ENCODE assay signal across 27 cellular contexts in genomic region chr11:63911440-63911839, GRCh38. TPM values are rescaled to one million over a fixed set of nuclear protein-coding genes. Genes with fewer than 3 reads are reported as not detected.
DNase-seq lines count a peak whose midpoint lies in the region; ATAC-seq, FAIRE-seq and TF ChIP-seq lines count a peak whose summit lies in the region.
"Had no signal": no experiment of that assay in that cellular context is flagged by ENCODE, and none has a peak within 500 bp of the region (broad histone marks: within the 10 kb centered on the region; RNA-seq: fewer than 3 reads in every experiment).

No MANE protein-coding gene starts in this region.

- no peak overlapping the region for H2BK12ac ChIP-seq in mesenchymal stem cell (ENCODE audit: low read length in 2 of 2)

- H4K20me1 ChIP-seq in K562 (replicated peaks; ENCODE audit: control insufficient read depth, insufficient read depth, low read length): no peaks in the 10 kb centered on the region

- no peak overlapping the region for H3K23ac ChIP-seq in mesenchymal stem cell (ENCODE audit: low read length in 2 of 2)

- H3K36me3 ChIP-seq in K562 (ENCODE audit: control insufficient read depth, insufficient read depth, low read length) (peaks cover 36% of the 10 kb centered on the region; the same call in 2 of the 3 replicates), mesenchymal stem cell (ENCODE audit: control insufficient read depth in 1 of 2, insufficient read depth in 2 of 2, low read depth in 1 of 2, low read length in 2 of 2) (peaks cover 21 to 78% of the 10 kb centered on the region in 2 experiments)

- H3K18ac ChIP-seq in mesenchymal stem cell (ENCODE audit: low read depth in 1 of 2, low read length in 2 of 2): no peak overlapping the region

- DNase-seq in GM20000 (ENCODE audit: low spot score) (peak; percentile 32), K562 (ENCODE audit: extremely low read depth in 1 of 4, low spot score in 3 of 4) (no peak), mesenchymal stem cell (no peak), progenitor cell of endocrine pancreas (ENCODE audit: low spot score, unreplicated experiment) (no peak), coronary artery (ENCODE audit: low spot score) (no peak), GM12891 (ENCODE audit: insufficient read length, low spot score) (no peak), NCI-H774 (lab: John Stamatoyannopoulos, UW) (no peak)
- DNase-seq: activated CD4-positive, alpha-beta T cell treated with anti-CD3 and anti-CD28 coated beads for 48 hours; activated naive CD4-positive, alpha-beta T cell treated with Interleukin-2 at 50 U/mL for 16 hours; activated T-cell treated with anti-CD3 and anti-CD28 coated beads, Interleukin-2, amount 50 U/mL, for 72 hours; amniotic stem cell; CD4-positive, alpha-beta T cell; DMS153; GF-D8; head of caudate nucleus; naive thymus-derived CD4-positive, alpha-beta T cell; NCI-H1092 treated with DMSO at 0.1 percent for 48 hours; NCI-H1930; NCI-H2227 treated with DMSO at 0.1 percent for 48 hours; NCI-H748 treated with DMSO at 0.1 percent for 48 hours; sigmoid colon; SK-N-SH; stomach; T-helper 2 cell had no signal

- CTCF ChIA-PET in K562 (lab: Yijun Ruan, JAX; ENCODE audit: low intra/inter-chr PET ratio): no interaction called here

- no peak overlapping the region for H3K4me3 Mint-ChIP-seq in progenitor cell of endocrine pancreas (ENCODE audit: low read depth)
- H3K4me3 Mint-ChIP-seq: activated T-cell treated with anti-CD3 and anti-CD28 coated beads, Interleukin-2, amount 50 U/mL, for 72 hours; CD4-positive, alpha-beta T cell; memory B cell; naive thymus-derived CD4-positive, alpha-beta T cell had no signal

- H2BK15ac ChIP-seq in mesenchymal stem cell (ENCODE audit: low read depth, poor library complexity, severe bottlenecking): no peak overlapping the region

- no peak overlapping the region for H2AK5ac ChIP-seq in mesenchymal stem cell (ENCODE audit: low read length, severe bottlenecking)

- H3K4me3 ChIP-seq in K562 (no peak overlapping the region), mesenchymal stem cell (ENCODE audit: insufficient read depth in 1 of 2, low read depth in 1 of 2, low read length in 2 of 2) (no peak overlapping the region), coronary artery (no peak overlapping the region)
- H3K4me3 ChIP-seq: sigmoid colon, stomach, upper lobe of left lung had no signal

- H2BK5ac ChIP-seq in mesenchymal stem cell (ENCODE audit: low read depth, low read length, poor library complexity, severe bottlenecking): no peak overlapping the region

- H3K27me3 ChIP-seq in K562 (ENCODE audit: control insufficient read depth in 2 of 2, insufficient read depth in 2 of 2, low read length in 2 of 2) (no peaks in the 10 kb centered on the region), mesenchymal stem cell (ENCODE audit: control insufficient read depth in 1 of 2, insufficient read depth in 1 of 2, low read length in 2 of 2) (no peaks in the 10 kb centered on the region)
- H3K27me3 ChIP-seq: sigmoid colon had no signal

- ATAC-seq in K562 (no peak), GM19035 (IDR thresholded peaks at IDR 0.05; ENCODE audit: unreplicated experiment) (no peak)
- ATAC-seq: activated T-cell treated with anti-CD3 and anti-CD28 coated beads, Interleukin-2, amount 50 U/mL, for 72 hours; naive thymus-derived CD4-positive, alpha-beta T cell had no signal

- peaks cover 2% of the 10 kb centered on the region for H3K36me3 Mint-ChIP-seq in progenitor cell of endocrine pancreas (ENCODE audit: insufficient read depth)

- 0 out of 2 replicates have a peak, but pooled peaks have one; percentile 17 for TF ChIP-seq POLR2A in K562 (conservative IDR thresholded peaks at IDR 0.05)
- no peak for TF ChIP-seq POLR2A in GM12891 (IDR thresholded peaks at IDR 0.05; ENCODE audit: low read depth, low read length)

- POLR2A ChIA-PET in K562 (lab: Yijun Ruan, JAX): interaction anchor here (0.6 kb wide), 1 partner anchor 103 kb away, joined by 3 read pairs; no protein-coding TSS in a partner anchor

- H4K91ac ChIP-seq in mesenchymal stem cell (ENCODE audit: low read length): peak overlapping the region; percentile 7

- H4K8ac ChIP-seq in mesenchymal stem cell (ENCODE audit: low read length): no peak overlapping the region

- H3K27ac Mint-ChIP-seq in progenitor cell of endocrine pancreas: peak overlapping the region; percentile 81
- H3K27ac Mint-ChIP-seq: activated T-cell treated with anti-CD3 and anti-CD28 coated beads, Interleukin-2, amount 50 U/mL, for 72 hours; memory B cell had no signal

- FAIRE-seq in K562 (lab: Jason Lieb, UNC): no peak
- no peak for FAIRE-seq in GM12891 (lab: Jason Lieb, UNC)

- H3K4me1 ChIP-seq in K562 (replicated peaks in 1 of 2; ENCODE audit: control insufficient read depth in 2 of 2, insufficient read depth in 2 of 2, low read length in 2 of 2) (peaks cover 6 to 53% of the 10 kb centered on the region in 2 experiments; a peak in 3 of 5 replicates), mesenchymal stem cell (ENCODE audit: control insufficient read depth, insufficient read depth, low read depth, low read length) (peaks cover 51% of the 10 kb centered on the region)

- H3K27me3 Mint-ChIP-seq in progenitor cell of endocrine pancreas: no peaks in the 10 kb centered on the region
- H3K27me3 Mint-ChIP-seq: CD4-positive, alpha-beta T cell had no signal

- WGBS in K562 (ENCODE audit: insufficient coverage, low coverage, missing lambda C conversion rate): 81% methylated on average over 8 of the region's 8 CpGs
- whole genome bisulfite sequencing in mesenchymal stem cell: 71% methylated on average over 8 of the region's 8 CpGs

- H3K9me1 ChIP-seq in K562 (ENCODE audit: control insufficient read depth, insufficient read depth, low read length): no peaks in the 10 kb centered on the region

- no peak overlapping the region for H3K9ac ChIP-seq in K562 (ENCODE audit: insufficient read depth in 1 of 2, low read depth in 2 of 2, low read length in 2 of 2)
- no peak overlapping the region for H3K9ac ChIP-seq in mesenchymal stem cell (ENCODE audit: low read length)
- H3K9ac ChIP-seq: SK-N-SH had no signal

- H3K4me2 ChIP-seq in K562 (ENCODE audit: insufficient read depth, low read length): no peak overlapping the region
- no peak overlapping the region for H3K4me2 ChIP-seq in mesenchymal stem cell (ENCODE audit: low read length, poor library complexity, severe bottlenecking)
- H3K4me2 ChIP-seq: SK-N-SH had no signal

- H3K4me1 Mint-ChIP-seq in progenitor cell of endocrine pancreas (ENCODE audit: low read depth): peaks cover 12% of the 10 kb centered on the region

- no peak for TF ChIP-seq RAD21 in K562 (CRISPR knock-in tag; conservative IDR thresholded peaks at IDR 0.05 in 1 of 2, IDR thresholded peaks at IDR 0.05 in 1 of 2)

- H3K4ac ChIP-seq in mesenchymal stem cell (ENCODE audit: low read depth in 1 of 2, low read length in 2 of 2): no peak overlapping the region

- H2AFZ ChIP-seq in K562 (ENCODE audit: low read depth, low read length): no peak overlapping the region
- H2AFZ ChIP-seq in mesenchymal stem cell (ENCODE audit: low read depth, low read length): no peak overlapping the region

- no peak for TF ChIP-seq EP300 in K562 (IDR thresholded peaks at IDR 0.05; ENCODE audit: low read length)

- no peaks in the 10 kb centered on the region for H3K79me2 ChIP-seq in K562 (ENCODE audit: control insufficient read depth, insufficient read depth, low read length)

- H3K79me1 ChIP-seq in mesenchymal stem cell (replicated peaks; ENCODE audit: low read length, poor library complexity, severe bottlenecking): peaks cover 23% of the 10 kb centered on the region

- no TSS peak for BruUV-seq in K562 (replicated peaks; lab: Mats Ljungman, UMichigan)

- intact Hi-C loops in K562 (cut with micrococcal nuclease): no loop called here

- in situ Hi-C loops in K562 (cut with MboI): no loop called here

- H2BK120ac ChIP-seq in mesenchymal stem cell (ENCODE audit: low read depth, low read length): no peak overlapping the region

- H3K14ac ChIP-seq in mesenchymal stem cell (ENCODE audit: low read length in 2 of 2): no peak overlapping the region

- TF ChIP-seq CTCF in GM20000 (IDR thresholded peaks at IDR 0.05; ENCODE audit: extremely low read depth, missing control alignments) (no peak), K562 (IDR thresholded peaks at IDR 0.05 in 2 of 3, conservative IDR thresholded peaks at IDR 0.05 in 1 of 3; ENCODE audit: insufficient read depth in 2 of 3, low read depth in 1 of 3, low read length in 3 of 3) (no peak), progenitor cell of endocrine pancreas (IDR thresholded peaks at IDR 0.05; ENCODE audit: unreplicated experiment) (no peak), coronary artery (IDR thresholded peaks at IDR 0.05) (no peak)

- H3K9me3 ChIP-seq in K562 (replicated peaks; ENCODE audit: control insufficient read depth, insufficient read depth, low read depth, low read length) (no peaks in the 10 kb centered on the region), mesenchymal stem cell (ENCODE audit: control insufficient read depth, low read length) (no peaks in the 10 kb centered on the region)
- H3K9me3 ChIP-seq: sigmoid colon, SK-N-SH, stomach, upper lobe of left lung had no signal

- H3K9me3 Mint-ChIP-seq in progenitor cell of endocrine pancreas (ENCODE audit: low read depth): no peaks in the 10 kb centered on the region
- H3K9me3 Mint-ChIP-seq: activated T-cell treated with anti-CD3 and anti-CD28 coated beads, Interleukin-2, amount 50 U/mL, for 72 hours; CD4-positive, alpha-beta T cell; memory B cell; naive thymus-derived CD4-positive, alpha-beta T cell had no signal

- H3K27ac ChIP-seq in K562 (ENCODE audit: extremely low read depth, low read depth, low read length) (no peak overlapping the region), mesenchymal stem cell (ENCODE audit: low read length, poor library complexity, severe bottlenecking) (no peak overlapping the region), coronary artery (peak overlapping the region in 1 of 2 donors; percentile 38)
- H3K27ac ChIP-seq: sigmoid colon, upper lobe of left lung had no signal

RNA-seq across cellular contexts. Expression of gene RCOR2, which starts 5.5 kb away (rescaled TPM):
- total RNA-seq in K562 (2011; cell fraction: chromatin; rRNA removed; ENCODE audit: low replicate concordance): 3.6 and 8.3 TPM in 2 replicates
- 7.8 and 8.3 TPM in 2 replicates for total RNA-seq in K562 (2011; cell fraction: nucleolus; rRNA removed)
- 2.8 and 3.3 TPM in 2 replicates for total RNA-seq in K562 (2011; cell fraction: nucleoplasm; rRNA removed)
- total RNA-seq in K562 (2014; rRNA removed) (3.6 and 3.7 TPM in 2 replicates), K562 (2014; rRNA removed; fragmentation: Illumina TruSeq; extraction: Trizol) (0.83 and 1.4 TPM in 2 replicates), K562 (2015; rRNA removed; fragmentation: Illumina TruSeq; extraction: Trizol) (2.2 and 2.4 TPM in 2 replicates), K562 (2021) (5.3 and 6.5 TPM in 2 replicates), progenitor cell of endocrine pancreas (39.4 and 39.7 TPM in 2 replicates)
- polyA plus RNA-seq in K562 (2011; rRNA removed) (2.0 and 4.0 TPM in 2 replicates), K562 (2014; fragmentation: Illumina TruSeq; extraction: Trizol) (2.6 and 3.4 TPM in 2 replicates), K562 (2014; fragmentation: Nextera tagmentation; extraction: Ambion mirVana) (under 1 TPM in 1 of 2 experiments, not detected in 1; 0.04 TPM), K562 (2014; rRNA removed) (2.8 and 4.2 TPM in 2 replicates)
- polyA plus RNA-seq in K562 (2011; cell fraction: cytosol; rRNA removed): 1.9 and 2.8 TPM in 2 replicates
- polyA plus RNA-seq in K562 (2011; cell fraction: nucleus; rRNA removed): 8.3 and 8.7 TPM in 2 replicates
- polyA plus RNA-seq in K562 (2012): 2.8 and 3.3 TPM in 2 replicates
- 1.6 and 2.9 TPM in 2 replicates for polyA minus RNA-seq in K562 (2011; rRNA and poly(A)+ RNA removed)
- 2.0 and 4.6 TPM in 2 replicates for polyA minus RNA-seq in K562 (2011; cell fraction: cytosol; rRNA and poly(A)+ RNA removed)
- polyA minus RNA-seq in K562 (2011; cell fraction: nucleus; rRNA and poly(A)+ RNA removed): 1.9 and 2.6 TPM in 2 replicates
- polyA plus RNA-seq in mesenchymal stem cell (2013, experiment 1 of 2): 5.2 TPM
- 4.7 TPM for polyA plus RNA-seq in mesenchymal stem cell (2013, experiment 2 of 2)
- 0.30 TPM for polyA plus RNA-seq in GM12891 (2012; ENCODE audit: low read depth, missing spikeins)
- total RNA-seq: CD4-positive, alpha-beta T cell had no signal
- polyA plus RNA-seq: naive thymus-derived CD4-positive, alpha-beta T cell had no signal

RNA-seq across cellular contexts. Expression of gene NAA40, which starts 27.4 kb away (rescaled TPM):
- 108 and 212 TPM in 2 replicates for total RNA-seq in K562 (2011; cell fraction: chromatin; rRNA removed; ENCODE audit: low replicate concordance)
- total RNA-seq in K562 (2011; cell fraction: nucleolus; rRNA removed): 99.7 and 104 TPM in 2 replicates
- total RNA-seq in K562 (2011; cell fraction: nucleoplasm; rRNA removed): 94.1 and 96.0 TPM in 2 replicates
- total RNA-seq in K562 (2014; rRNA removed): 14.7 and 20.1 TPM in 2 replicates
- 21.2 and 23.1 TPM in 2 replicates for total RNA-seq in K562 (2014; rRNA removed; fragmentation: Illumina TruSeq; extraction: Trizol)
- total RNA-seq in K562 (2015; rRNA removed; fragmentation: Illumina TruSeq; extraction: Trizol): 26.6 and 27.4 TPM in 2 replicates
- total RNA-seq in K562 (2021): 33.5 and 35.8 TPM in 2 replicates
- polyA plus RNA-seq in K562 (2011; rRNA removed): 23.1 and 26.0 TPM in 2 replicates
- 19.7 and 21.3 TPM in 2 replicates for polyA plus RNA-seq in K562 (2011; cell fraction: cytosol; rRNA removed)
- 54.7 and 72.6 TPM in 2 replicates for polyA plus RNA-seq in K562 (2011; cell fraction: nucleus; rRNA removed)
- 21.4 and 22.6 TPM in 2 replicates for polyA plus RNA-seq in K562 (2012)
- polyA plus RNA-seq in K562 (2014; fragmentation: Illumina TruSeq; extraction: Trizol): 38.7 and 39.0 TPM in 2 replicates
- 10 to 100 TPM in 1 of 2 experiments, 1 to 10 TPM in 1; 6.2 to 11.0 TPM for polyA plus RNA-seq in K562 (2014; fragmentation: Nextera tagmentation; extraction: Ambion mirVana)
- polyA plus RNA-seq in K562 (2014; rRNA removed): 35.1 and 35.5 TPM in 2 replicates
- 15.7 and 16.2 TPM in 2 replicates for polyA minus RNA-seq in K562 (2011; rRNA and poly(A)+ RNA removed)
- 7.6 and 10.0 TPM in 2 replicates for polyA minus RNA-seq in K562 (2011; cell fraction: cytosol; rRNA and poly(A)+ RNA removed)
- 16.0 and 23.3 TPM in 2 replicates for polyA minus RNA-seq in K562 (2011; cell fraction: nucleus; rRNA and poly(A)+ RNA removed)
- 12.1 TPM for polyA plus RNA-seq in mesenchymal stem cell (2013, experiment 1 of 2)
- polyA plus RNA-seq in mesenchymal stem cell (2013, experiment 2 of 2): 11.4 TPM
- 60.6 and 62.3 TPM in 2 replicates for total RNA-seq in progenitor cell of endocrine pancreas
- polyA plus RNA-seq in GM12891 (2012; ENCODE audit: low read depth, missing spikeins): 12.6 TPM
